In the genomic region with DNA sequence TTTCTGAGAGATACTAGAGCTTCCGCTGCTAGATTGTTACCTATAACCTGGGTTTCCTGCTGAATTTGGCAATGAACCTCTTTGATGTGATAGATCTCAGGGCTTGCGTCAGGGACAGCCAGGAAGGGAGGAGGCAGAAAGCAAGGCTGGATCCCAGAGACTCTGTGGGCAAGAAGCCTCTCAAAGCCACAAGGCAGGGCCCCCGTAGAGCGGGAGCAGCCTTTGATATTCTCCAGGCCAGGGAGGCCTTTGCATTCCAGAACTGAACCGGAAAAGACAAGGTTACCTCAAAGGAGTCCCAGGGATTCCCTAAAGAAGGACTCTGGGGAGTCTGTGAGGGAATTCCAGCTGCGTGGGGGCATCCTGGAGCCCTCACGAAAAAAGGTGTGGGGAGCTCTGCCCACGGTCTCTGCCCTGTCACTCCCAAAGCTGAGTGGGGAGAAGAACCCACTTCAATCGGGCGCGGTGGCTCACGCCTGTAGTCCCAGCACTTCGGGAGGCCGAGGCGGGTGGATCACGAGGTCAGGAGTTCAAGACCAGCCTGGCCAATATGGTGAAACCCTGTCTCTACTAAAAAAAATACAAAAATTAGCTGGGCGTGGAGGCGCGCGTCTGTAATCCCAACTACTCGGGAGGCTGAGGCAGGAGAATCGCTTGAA, we compare ENCODE assay signal across 1 cellular context.
TF ChIP-seq lines count a peak whose summit lies in the region.

No MANE protein-coding gene starts in this region.

TF ChIP-seq in H1, 55 proteins besides CTCF, POLR2A, EP300 and RAD21:
- TF ChIP-seq SIX5 (IDR thresholded peaks at IDR 0.05; ENCODE audit: low read depth, low read length) (no peak), EZH2 (IDR thresholded peaks at IDR 0.05; ENCODE audit: low read depth, low read length, severe bottlenecking) (no peak), CBX8 (IDR thresholded peaks at IDR 0.05; ENCODE audit: borderline replicate concordance, low read depth, low read length) (no peak), POU5F1 (IDR thresholded peaks at IDR 0.05; ENCODE audit: low read depth, low read length) (no peak), SP4 (IDR thresholded peaks at IDR 0.05; ENCODE audit: low read length) (no peak), TCF12 (IDR thresholded peaks at IDR 0.05; ENCODE audit: low read depth, low read length) (no peak), RBBP5 (IDR thresholded peaks at IDR 0.05; ENCODE audit: borderline replicate concordance, low read depth, low read length) (no peak)
- TF ChIP-seq, protein P1, sequence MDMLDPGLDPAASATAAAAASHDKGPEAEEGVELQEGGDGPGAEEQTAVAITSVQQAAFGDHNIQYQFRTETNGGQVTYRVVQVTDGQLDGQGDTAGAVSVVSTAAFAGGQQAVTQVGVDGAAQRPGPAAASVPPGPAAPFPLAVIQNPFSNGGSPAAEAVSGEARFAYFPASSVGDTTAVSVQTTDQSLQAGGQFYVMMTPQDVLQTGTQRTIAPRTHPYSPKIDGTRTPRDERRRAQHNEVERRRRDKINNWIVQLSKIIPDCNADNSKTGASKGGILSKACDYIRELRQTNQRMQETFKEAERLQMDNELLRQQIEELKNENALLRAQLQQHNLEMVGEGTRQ (IDR thresholded peaks at IDR 0.05; ENCODE audit: low read length), result no peak
